In genomic region chr12:69987453-69988102, GRCh38 we compare ENCODE assay signal across 9 cellular contexts.
DNase-seq lines count a peak whose midpoint lies in the region; ATAC-seq and TF ChIP-seq lines count a peak whose summit lies in the region.
"Had no signal": no experiment of that assay in that cellular context is flagged by ENCODE, and none has a peak within 500 bp of the region (broad histone marks: within the 10 kb centered on the region; RNA-seq: fewer than 3 reads in every experiment).

No MANE protein-coding gene starts in this region.

- no peaks in the 10 kb centered on the region; the same call in 1 of the 2 replicates for H3K9me3 ChIP-seq in SJCRH30 (replicated peaks)

- ATAC-seq in HG02678 (IDR thresholded peaks at IDR 0.05; ENCODE audit: unreplicated experiment): no peak

- H3K4me1 ChIP-seq in SJCRH30: peaks cover 32% of the 10 kb centered on the region

- intact Hi-C loops in head of caudate nucleus (cut with DNase I): no loop called here

- no peak for TF ChIP-seq CTCF in foreskin fibroblast (IDR thresholded peaks at IDR 0.05; ENCODE audit: low read depth, low read length)

- H3K4me3 ChIP-seq in SJCRH30: peak overlapping the region; percentile 8
- no peak overlapping the region for H3K4me3 ChIP-seq in foreskin fibroblast (ENCODE audit: low read depth in 1 of 2, low read length in 2 of 2)

- H3K36me3 ChIP-seq in SJCRH30: no peaks in the 10 kb centered on the region

- DNase-seq in ELR (ENCODE audit: low read depth) (peak; percentile 78), SJCRH30 (peak; percentile 44 to 71), foreskin fibroblast (peak; percentile 84 to 87), pulmonary artery endothelial cell (ENCODE audit: low read depth, low spot score) (peak; percentile 95), Kasumi-1 (lab: John Stamatoyannopoulos, UW) (no peak), head of caudate nucleus (no peak), DMS114 treated with DMSO at 0.1 percent for 48 hours (lab: John Stamatoyannopoulos, UW; ENCODE audit: unreplicated experiment) (no peak)
- DNase-seq: NCI-H526 had no signal

- H3K27ac ChIP-seq in SJCRH30: peak overlapping the region; percentile 62

- H3K27me3 ChIP-seq in SJCRH30: no peaks in the 10 kb centered on the region

Comparison
In these comparisons a context has a peak if more than half of its experiments do, and no peak if none do; other contexts are left out.
1. DNase-seq: peak in ELR (single experiment), SJCRH30 (2 of 2), foreskin fibroblast (2 of 2) and pulmonary artery endothelial cell (single experiment); none in Kasumi-1 (0 of 2), head of caudate nucleus (0 of 42) and DMS114 treated with DMSO at 0.1 percent for 48 hours (single experiment).